In genomic region chr1:155001688-155002474, GRCh38 we compare ENCODE assay signal across 1 cellular context.
TF ChIP-seq lines count a peak whose summit lies in the region.

No MANE protein-coding gene starts in this region.

TF ChIP-seq in H1, 55 proteins besides CTCF, POLR2A, EP300 and RAD21:
- TF ChIP-seq SIN3A (conservative IDR thresholded peaks at IDR 0.05 in 1 of 2, IDR thresholded peaks at IDR 0.05 in 1 of 2; ENCODE audit: low read depth in 1 of 2, low read length in 2 of 2) (peak in 1 of 2 experiments; percentile 71; a peak in 2 of 4 replicates), BACH1 (IDR thresholded peaks at IDR 0.05; ENCODE audit: low read length) (peak; percentile 78), KDM1A (IDR thresholded peaks at IDR 0.05; ENCODE audit: borderline replicate concordance, low read length) (peak; percentile 91; the same call in 1 of the 2 replicates), CREB1 (IDR thresholded peaks at IDR 0.05) (peak; percentile 62; the same call in 1 of the 2 replicates), CTBP2 (IDR thresholded peaks at IDR 0.05; ENCODE audit: borderline replicate concordance, insufficient read depth, insufficient read length, low read length) (peak; percentile 21), EGR1 (IDR thresholded peaks at IDR 0.05; ENCODE audit: borderline replicate concordance, low read depth, low read length) (peak; percentile 21), HDAC2 (IDR thresholded peaks at IDR 0.05; ENCODE audit: borderline replicate concordance in 1 of 2, low read depth in 2 of 2, low read length in 2 of 2) (peak in 1 of 2 experiments; percentile 44; a peak in 1 of 4 replicates), RXRA (IDR thresholded peaks at IDR 0.05; ENCODE audit: insufficient read depth, low read depth, low read length) (0 out of 2 replicates have a peak, but pooled peaks have one; percentile 8), PHF8 (conservative IDR thresholded peaks at IDR 0.05; ENCODE audit: low read depth, low read length) (0 out of 2 replicates have a peak, but pooled peaks have one; percentile 27), CHD2 (IDR thresholded peaks at IDR 0.05; ENCODE audit: low read length) (peak; percentile 77), RNF2 (IDR thresholded peaks at IDR 0.05; ENCODE audit: borderline replicate concordance, low read depth, low read length, missing control alignments, poor library complexity, severe bottlenecking) (no peak), SP1 (IDR thresholded peaks at IDR 0.05; ENCODE audit: low read depth, low read length) (peak; percentile 66), SP2 (IDR thresholded peaks at IDR 0.05; ENCODE audit: low read length) (peak; percentile 56), E2F6 (IDR thresholded peaks at IDR 0.05) (no peak), ATF3 (IDR thresholded peaks at IDR 0.05; ENCODE audit: insufficient read depth, low read depth, low read length) (no peak), CHD1 (IDR thresholded peaks at IDR 0.05; ENCODE audit: low read depth, low read length) (no peak)
